ENCODE assay signal across 27 cellular contexts in genomic region chr2:65019010-65019409, GRCh38.
"Had no signal": no experiment of that assay in that cellular context is flagged by ENCODE, and none has a peak within 500 bp of the region (broad histone marks: within the 10 kb centered on the region; RNA-seq: fewer than 3 reads in every experiment).

No MANE protein-coding gene starts in this region.

- H3K9me3 Mint-ChIP-seq: activated CD4-positive, alpha-beta memory T cell treated with anti-CD3 and anti-CD28 coated beads for 36 hours; activated naive CD4-positive, alpha-beta T cell treated with anti-CD3 and anti-CD28 coated beads, Interleukin-2, amount 50 U/mL, for 24 hours; activated naive CD8-positive, alpha-beta T cell treated with anti-CD3 and anti-CD28 coated beads, Interleukin-2, amount 50 U/mL, for 24 hours; activated T-helper 2 cell treated with anti-CD3 and anti-CD28 coated beads, Interferon-gamma antibody, Interleukin-2, Interleukin-4, amounts not matched to agents 10 μg/mL and 5 μg/mL and 100 μg/mL, durations not matched to agents 14 hours and 24 hours and 36 hours; mesothelial cell of epicardium; naive B cell; neural crest cell; T-helper 1 cell treated with Interleukin-12 subunit alpha and Interleukin-12 subunit beta and Interleukin-4 antibody, amounts not matched to agents 30 μg/mL and 1 μg/mL, for 36 hours had no signal

- DNase-seq: activated CD4-positive, alpha-beta memory T cell treated with anti-CD3 and anti-CD28 coated beads for 36 hours; activated CD4-positive, alpha-beta T cell treated with anti-CD3 and anti-CD28 coated beads for 48 hours; activated naive CD8-positive, alpha-beta T cell treated with anti-CD3 and anti-CD28 coated beads, Interleukin-2, amount 50 U/mL, for 24 hours; activated T-cell treated with anti-CD3 and anti-CD28 coated beads, Interleukin-2, amount 50 U/mL, for 48 hours; central memory CD4-positive, alpha-beta T cell; dermis blood vessel endothelial cell; effector CD8-positive, alpha-beta T cell; erythroblast; head of caudate nucleus; hippocampal formation; left colon; naive B cell; posterior cingulate gyrus; right cardiac atrium; stimulated activated CD4-positive, alpha-beta T cell treated with anti-CD3 and anti-CD28 coated beads, Interleukin-12 subunit alpha, Interleukin-12 subunit beta, amount 100 ng/mL, for 4 hours; stimulated activated CD4-positive, alpha-beta T cell treated with anti-CD3 and anti-CD28 coated beads, Interleukin-4, amount 100 ng/mL, for 1 hour; stomach; T-helper 9 cell had no signal

- H3K4me1 ChIP-seq: breast epithelium, tibial nerve had no signal

- H3K4me3 Mint-ChIP-seq: activated CD4-positive, alpha-beta memory T cell treated with anti-CD3 and anti-CD28 coated beads for 36 hours; activated naive CD4-positive, alpha-beta T cell treated with anti-CD3 and anti-CD28 coated beads, Interleukin-2, amount 50 U/mL, for 24 hours; activated naive CD8-positive, alpha-beta T cell treated with anti-CD3 and anti-CD28 coated beads, Interleukin-2, amount 50 U/mL, for 24 hours; mesothelial cell of epicardium; neural crest cell; T-helper 1 cell treated with Interleukin-12 subunit alpha and Interleukin-12 subunit beta and Interleukin-4 antibody, amounts not matched to agents 30 μg/mL and 1 μg/mL, for 36 hours had no signal

- H3K36me3 ChIP-seq: breast epithelium had no signal

- ATAC-seq: activated naive CD8-positive, alpha-beta T cell treated with anti-CD3 and anti-CD28 coated beads, Interleukin-2, amount 50 U/mL, for 24 hours; left colon had no signal

- H3K27ac ChIP-seq: breast epithelium, VCaP had no signal

- H3K27me3 Mint-ChIP-seq: activated CD4-positive, alpha-beta memory T cell treated with anti-CD3 and anti-CD28 coated beads for 36 hours; activated naive CD4-positive, alpha-beta T cell treated with anti-CD3 and anti-CD28 coated beads, Interleukin-2, amount 50 U/mL, for 24 hours; activated naive CD8-positive, alpha-beta T cell treated with anti-CD3 and anti-CD28 coated beads, Interleukin-2, amount 50 U/mL, for 24 hours; naive B cell had no signal

- H3K4me3 ChIP-seq: breast epithelium, skin epidermis, stomach, tibial nerve had no signal

- H3K27ac Mint-ChIP-seq: activated CD4-positive, alpha-beta memory T cell treated with anti-CD3 and anti-CD28 coated beads for 36 hours; activated naive CD4-positive, alpha-beta T cell treated with anti-CD3 and anti-CD28 coated beads, Interleukin-2, amount 50 U/mL, for 24 hours; activated naive CD8-positive, alpha-beta T cell treated with anti-CD3 and anti-CD28 coated beads, Interleukin-2, amount 50 U/mL, for 24 hours; activated T-helper 2 cell treated with anti-CD3 and anti-CD28 coated beads, Interferon-gamma antibody, Interleukin-2, Interleukin-4, amounts not matched to agents 10 μg/mL and 5 μg/mL and 100 μg/mL, durations not matched to agents 14 hours and 24 hours and 36 hours; mesothelial cell of epicardium; T-helper 1 cell treated with Interleukin-12 subunit alpha and Interleukin-12 subunit beta and Interleukin-4 antibody, amounts not matched to agents 30 μg/mL and 1 μg/mL, for 36 hours had no signal

- H3K9me3 ChIP-seq: breast epithelium, stomach, tibial nerve had no signal

- H3K27me3 ChIP-seq: breast epithelium, stomach, tibial nerve had no signal
